Comparison of ENCODE assay signal across 1 cellular context in genomic region chr7:155953781-155954549, GRCh38.
TF ChIP-seq lines count a peak whose summit lies in the region.

No MANE protein-coding gene starts in this region.

TF ChIP-seq in HepG2, 621 proteins besides CTCF, POLR2A, EP300 and RAD21 (continued from another document and continues in another):
- no peak for TF ChIP-seq ZNF781 (CRISPR knock-in tag; IDR thresholded peaks at IDR 0.05; ENCODE audit: borderline replicate concordance, not compliant biosample characterization)
- peak; percentile 17 for TF ChIP-seq HNRNPLL (IDR thresholded peaks at IDR 0.05; ENCODE audit: low read depth, low read length, poor library complexity, severe bottlenecking)
- peak; percentile 42; the same call in 1 of the 2 replicates for TF ChIP-seq ZMYM3 (CRISPR knock-in tag; IDR thresholded peaks at IDR 0.05)
- TF ChIP-seq, protein P1, sequence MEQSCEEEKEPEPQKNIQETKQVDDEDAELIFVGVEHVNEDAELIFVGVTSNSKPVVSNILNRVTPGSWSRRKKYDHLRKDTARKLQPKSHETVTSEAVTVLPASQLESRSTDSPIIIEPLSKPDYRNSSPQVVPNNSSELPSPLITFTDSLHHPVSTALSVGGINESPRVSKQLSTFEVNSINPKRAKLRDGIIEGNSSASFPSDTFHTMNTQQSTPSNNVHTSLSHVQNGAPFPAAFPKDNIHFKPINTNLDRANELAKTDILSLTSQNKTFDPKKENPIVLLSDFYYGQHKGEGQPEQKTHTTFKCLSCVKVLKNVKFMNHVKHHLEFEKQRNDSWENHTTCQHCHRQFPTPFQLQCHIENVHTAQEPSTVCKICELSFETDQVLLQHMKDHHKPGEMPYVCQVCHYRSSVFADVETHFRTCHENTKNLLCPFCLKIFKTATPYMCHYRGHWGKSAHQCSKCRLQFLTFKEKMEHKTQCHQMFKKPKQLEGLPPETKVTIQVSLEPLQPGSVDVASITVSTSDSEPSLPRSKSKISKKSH (CRISPR knock-in tag; IDR thresholded peaks at IDR 0.05; ENCODE audit: borderline replicate concordance) = peak; percentile 55; the same call in 1 of the 2 replicates
- TF ChIP-seq PPARG (CRISPR knock-in tag; conservative IDR thresholded peaks at IDR 0.05) = peak; percentile 29; the same call in 1 of the 2 replicates
- peak; percentile 73 for TF ChIP-seq HIC2 (CRISPR knock-in tag; IDR thresholded peaks at IDR 0.05; ENCODE audit: low read depth)
- no peak for TF ChIP-seq NFYC (CRISPR knock-in tag; IDR thresholded peaks at IDR 0.05)
- no peak for TF ChIP-seq ZNF549 (CRISPR knock-in tag; IDR thresholded peaks at IDR 0.05)
- no peak for TF ChIP-seq ZKSCAN5 (CRISPR knock-in tag; IDR thresholded peaks at IDR 0.05)
- 0 out of 2 replicates have a peak, but pooled peaks have one; percentile 65 for TF ChIP-seq ZNF607 (CRISPR knock-in tag; IDR thresholded peaks at IDR 0.05; ENCODE audit: borderline replicate concordance)
- no peak for TF ChIP-seq ZFAT (CRISPR knock-in tag; conservative IDR thresholded peaks at IDR 0.05)
- TF ChIP-seq ZSCAN12 (CRISPR knock-in tag; IDR thresholded peaks at IDR 0.05) = no peak
- no peak for TF ChIP-seq MZF1 (CRISPR knock-in tag; IDR thresholded peaks at IDR 0.05; ENCODE audit: borderline replicate concordance)
- no peak for TF ChIP-seq FOXM1 (CRISPR knock-in tag; IDR thresholded peaks at IDR 0.05)
- TF ChIP-seq ZBTB43 (CRISPR knock-in tag; conservative IDR thresholded peaks at IDR 0.05) = no peak
- TF ChIP-seq, protein P2, sequence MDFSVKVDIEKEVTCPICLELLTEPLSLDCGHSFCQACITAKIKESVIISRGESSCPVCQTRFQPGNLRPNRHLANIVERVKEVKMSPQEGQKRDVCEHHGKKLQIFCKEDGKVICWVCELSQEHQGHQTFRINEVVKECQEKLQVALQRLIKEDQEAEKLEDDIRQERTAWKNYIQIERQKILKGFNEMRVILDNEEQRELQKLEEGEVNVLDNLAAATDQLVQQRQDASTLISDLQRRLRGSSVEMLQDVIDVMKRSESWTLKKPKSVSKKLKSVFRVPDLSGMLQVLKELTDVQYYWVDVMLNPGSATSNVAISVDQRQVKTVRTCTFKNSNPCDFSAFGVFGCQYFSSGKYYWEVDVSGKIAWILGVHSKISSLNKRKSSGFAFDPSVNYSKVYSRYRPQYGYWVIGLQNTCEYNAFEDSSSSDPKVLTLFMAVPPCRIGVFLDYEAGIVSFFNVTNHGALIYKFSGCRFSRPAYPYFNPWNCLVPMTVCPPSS (IDR thresholded peaks at IDR 0.05) = no peak
- TF ChIP-seq, protein P3, sequence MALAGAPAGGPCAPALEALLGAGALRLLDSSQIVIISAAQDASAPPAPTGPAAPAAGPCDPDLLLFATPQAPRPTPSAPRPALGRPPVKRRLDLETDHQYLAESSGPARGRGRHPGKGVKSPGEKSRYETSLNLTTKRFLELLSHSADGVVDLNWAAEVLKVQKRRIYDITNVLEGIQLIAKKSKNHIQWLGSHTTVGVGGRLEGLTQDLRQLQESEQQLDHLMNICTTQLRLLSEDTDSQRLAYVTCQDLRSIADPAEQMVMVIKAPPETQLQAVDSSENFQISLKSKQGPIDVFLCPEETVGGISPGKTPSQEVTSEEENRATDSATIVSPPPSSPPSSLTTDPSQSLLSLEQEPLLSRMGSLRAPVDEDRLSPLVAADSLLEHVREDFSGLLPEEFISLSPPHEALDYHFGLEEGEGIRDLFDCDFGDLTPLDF (CRISPR knock-in tag; IDR thresholded peaks at IDR 0.05) = no peak
- TF ChIP-seq, protein P4, sequence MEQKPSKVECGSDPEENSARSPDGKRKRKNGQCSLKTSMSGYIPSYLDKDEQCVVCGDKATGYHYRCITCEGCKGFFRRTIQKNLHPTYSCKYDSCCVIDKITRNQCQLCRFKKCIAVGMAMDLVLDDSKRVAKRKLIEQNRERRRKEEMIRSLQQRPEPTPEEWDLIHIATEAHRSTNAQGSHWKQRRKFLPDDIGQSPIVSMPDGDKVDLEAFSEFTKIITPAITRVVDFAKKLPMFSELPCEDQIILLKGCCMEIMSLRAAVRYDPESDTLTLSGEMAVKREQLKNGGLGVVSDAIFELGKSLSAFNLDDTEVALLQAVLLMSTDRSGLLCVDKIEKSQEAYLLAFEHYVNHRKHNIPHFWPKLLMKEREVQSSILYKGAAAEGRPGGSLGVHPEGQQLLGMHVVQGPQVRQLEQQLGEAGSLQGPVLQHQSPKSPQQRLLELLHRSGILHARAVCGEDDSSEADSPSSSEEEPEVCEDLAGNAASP (CRISPR knock-in tag; IDR thresholded peaks at IDR 0.05; ENCODE audit: borderline replicate concordance) = no peak
- no peak for TF ChIP-seq JUND (CRISPR knock-in tag; IDR thresholded peaks at IDR 0.05)
- no peak for TF ChIP-seq ZNF589 (CRISPR knock-in tag; conservative IDR thresholded peaks at IDR 0.05)
- TF ChIP-seq MATR3 (CRISPR knock-in tag; IDR thresholded peaks at IDR 0.05) = no peak
- no peak for TF ChIP-seq SMYD3 (CRISPR knock-in tag; IDR thresholded peaks at IDR 0.05)
- no peak for TF ChIP-seq TBL1XR1 (IDR thresholded peaks at IDR 0.05; ENCODE audit: borderline replicate concordance, low read length, partially characterized antibody)
- TF ChIP-seq CREBL2 (CRISPR knock-in tag; IDR thresholded peaks at IDR 0.05; ENCODE audit: borderline replicate concordance) = no peak
- peak; percentile 61 for TF ChIP-seq RBM39 (IDR thresholded peaks at IDR 0.05; ENCODE audit: low read depth, low read length, poor library complexity, severe bottlenecking)
- no peak for TF ChIP-seq TCF7L2 (IDR thresholded peaks at IDR 0.05; ENCODE audit: low read depth, low read length)
- TF ChIP-seq ZNF639 (CRISPR knock-in tag; conservative IDR thresholded peaks at IDR 0.05) = no peak
- TF ChIP-seq ZNF24 (IDR thresholded peaks at IDR 0.05) = no peak
- TF ChIP-seq, protein P5, sequence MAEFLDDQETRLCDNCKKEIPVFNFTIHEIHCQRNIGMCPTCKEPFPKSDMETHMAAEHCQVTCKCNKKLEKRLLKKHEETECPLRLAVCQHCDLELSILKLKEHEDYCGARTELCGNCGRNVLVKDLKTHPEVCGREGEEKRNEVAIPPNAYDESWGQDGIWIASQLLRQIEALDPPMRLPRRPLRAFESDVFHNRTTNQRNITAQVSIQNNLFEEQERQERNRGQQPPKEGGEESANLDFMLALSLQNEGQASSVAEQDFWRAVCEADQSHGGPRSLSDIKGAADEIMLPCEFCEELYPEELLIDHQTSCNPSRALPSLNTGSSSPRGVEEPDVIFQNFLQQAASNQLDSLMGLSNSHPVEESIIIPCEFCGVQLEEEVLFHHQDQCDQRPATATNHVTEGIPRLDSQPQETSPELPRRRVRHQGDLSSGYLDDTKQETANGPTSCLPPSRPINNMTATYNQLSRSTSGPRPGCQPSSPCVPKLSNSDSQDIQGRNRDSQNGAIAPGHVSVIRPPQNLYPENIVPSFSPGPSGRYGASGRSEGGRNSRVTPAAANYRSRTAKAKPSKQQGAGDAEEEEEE (CRISPR knock-in tag; IDR thresholded peaks at IDR 0.05; ENCODE audit: borderline replicate concordance) = no peak
- peak; percentile 74; the same call in 1 of the 2 replicates for TF ChIP-seq HOXA5 (CRISPR knock-in tag; IDR thresholded peaks at IDR 0.05)
- TF ChIP-seq NONO (IDR thresholded peaks at IDR 0.05) = no peak
- TF ChIP-seq NONO (CRISPR knock-in tag; conservative IDR thresholded peaks at IDR 0.05) = peak; percentile 48; the same call in 1 of the 2 replicates
- no peak for TF ChIP-seq WIZ (CRISPR knock-in tag; IDR thresholded peaks at IDR 0.05)
- no peak for TF ChIP-seq TGIF2 (CRISPR knock-in tag; IDR thresholded peaks at IDR 0.05)
- TF ChIP-seq IRF2 (CRISPR knock-in tag; IDR thresholded peaks at IDR 0.05) = no peak
- no peak for TF ChIP-seq KDM3A (CRISPR knock-in tag; IDR thresholded peaks at IDR 0.05; ENCODE audit: low read depth)
- TF ChIP-seq ZNF407 (CRISPR knock-in tag; IDR thresholded peaks at IDR 0.05; ENCODE audit: not compliant biosample characterization) = no peak
- no peak for TF ChIP-seq SRY (CRISPR knock-in tag; IDR thresholded peaks at IDR 0.05)
- TF ChIP-seq ZNF761 (CRISPR knock-in tag; conservative IDR thresholded peaks at IDR 0.05) = no peak
- no peak for TF ChIP-seq THAP8 (CRISPR knock-in tag; IDR thresholded peaks at IDR 0.05; ENCODE audit: borderline replicate concordance)
- TF ChIP-seq ELF3 (CRISPR knock-in tag; IDR thresholded peaks at IDR 0.05) = 0 out of 2 replicates have a peak, but pooled peaks have one; percentile 15
- TF ChIP-seq ZNF790 (CRISPR knock-in tag; IDR thresholded peaks at IDR 0.05; ENCODE audit: borderline replicate concordance) = no peak
